In genomic region chr7:9082203-9082602, GRCh38 we compare ENCODE assay signal across 26 cellular contexts.
"Had no signal": no experiment of that assay in that cellular context is flagged by ENCODE, and none has a peak within 500 bp of the region (broad histone marks: within the 10 kb centered on the region; RNA-seq: fewer than 3 reads in every experiment).

No MANE protein-coding gene starts in this region.

- H3K4me1 Mint-ChIP-seq: naive thymus-derived CD4-positive, alpha-beta T cell; stimulated activated naive B cell treated with anti-CD40 and anti-IgM and Interleukin-4, amounts not matched to agents 10 μg/mL and 1 μg/mL and 100 μg/mL, for 72 hours had no signal

- H3K4me3 ChIP-seq: left lung, lung, mucosa of descending colon, pancreas, prostate gland, skin epidermis, stomach, testis, thyroid gland, uterus had no signal

- H3K36me3 Mint-ChIP-seq: naive thymus-derived CD4-positive, alpha-beta T cell; natural killer cell treated with Interleukin-12 subunit alpha and Interleukin-12 subunit beta and Interleukin-15 and Interleukin-18, amount 100 ng/mL, for 72 hours; stimulated activated naive B cell treated with anti-CD40 and anti-IgM and Interleukin-4, amounts not matched to agents 10 μg/mL and 1 μg/mL and 100 μg/mL, for 72 hours; type B pancreatic cell had no signal

- H3K27ac ChIP-seq: left lung, pancreas, prostate gland, skin epidermis, stomach, testis, thyroid gland, uterus had no signal

- H3K27me3 Mint-ChIP-seq: naive thymus-derived CD4-positive, alpha-beta T cell; natural killer cell treated with Interleukin-12 subunit alpha and Interleukin-12 subunit beta and Interleukin-15 and Interleukin-18, amount 100 ng/mL, for 72 hours; stimulated activated naive B cell treated with anti-CD40 and anti-IgM and Interleukin-4, amounts not matched to agents 10 μg/mL and 1 μg/mL and 100 μg/mL, for 72 hours had no signal

- H3K36me3 ChIP-seq: left lung, pancreas, prostate gland, stomach, thyroid gland, uterus had no signal

- H3K9me3 Mint-ChIP-seq: type B pancreatic cell had no signal

- H3K27ac Mint-ChIP-seq: naive thymus-derived CD4-positive, alpha-beta T cell; natural killer cell treated with Interleukin-12 subunit alpha and Interleukin-12 subunit beta and Interleukin-15 and Interleukin-18, amount 100 ng/mL, for 72 hours; stimulated activated naive B cell treated with anti-CD40 and anti-IgM and Interleukin-4, amounts not matched to agents 10 μg/mL and 1 μg/mL and 100 μg/mL, for 72 hours; type B pancreatic cell had no signal

- H3K27me3 ChIP-seq: left lung, pancreas, stomach, testis, thyroid gland, uterus had no signal

- H3K4me1 ChIP-seq: left lung, pancreas, prostate gland, stomach, testis, thyroid gland, uterus had no signal

- DNase-seq: hypothalamus; kidney; left colon; left lung; midbrain; mucosa of descending colon; naive thymus-derived CD4-positive, alpha-beta T cell; nucleus accumbens; pancreas; retina; right cardiac atrium; stimulated activated CD4-positive, alpha-beta T cell treated with anti-CD3 and anti-CD28 coated beads, Interleukin-12 subunit alpha, Interleukin-12 subunit beta, amount 100 ng/mL, for 4 hours; stimulated activated CD4-positive, alpha-beta T cell treated with anti-CD3 and anti-CD28 coated beads, Interleukin-15, amount 100 ng/mL, for 24 hours; stimulated activated CD4-positive, alpha-beta T cell treated with anti-CD3 and anti-CD28 coated beads, Interleukin-2, amount 100 ng/mL, for 24 hours; stimulated activated CD4-positive, alpha-beta T cell treated with anti-CD3 and anti-CD28 coated beads, Interleukin-4, amount 100 ng/mL, for 1 hour; stimulated activated naive B cell treated with anti-CD40 and anti-IgM and Interleukin-4, amounts not matched to agents 10 μg/mL and 1 μg/mL and 100 μg/mL, for 72 hours; stimulated activated naive CD8-positive, alpha-beta T cell treated with anti-CD3 and anti-CD28 coated beads, Interleukin-15, Interleukin-2, amounts not matched to agents 100 U/mL and 50 U/mL, for 24 hours; stomach; testis; thyroid gland; uterus had no signal

- H3K9me3 ChIP-seq: pancreas, prostate gland, stomach, testis, thyroid gland, uterus had no signal

- H3K4me3 Mint-ChIP-seq: naive thymus-derived CD4-positive, alpha-beta T cell; natural killer cell treated with Interleukin-12 subunit alpha and Interleukin-12 subunit beta and Interleukin-15 and Interleukin-18, amount 100 ng/mL, for 72 hours; stimulated activated naive B cell treated with anti-CD40 and anti-IgM and Interleukin-4, amounts not matched to agents 10 μg/mL and 1 μg/mL and 100 μg/mL, for 72 hours; type B pancreatic cell had no signal
